5 cellular contexts compared by ENCODE assay signal in the genomic region with DNA sequence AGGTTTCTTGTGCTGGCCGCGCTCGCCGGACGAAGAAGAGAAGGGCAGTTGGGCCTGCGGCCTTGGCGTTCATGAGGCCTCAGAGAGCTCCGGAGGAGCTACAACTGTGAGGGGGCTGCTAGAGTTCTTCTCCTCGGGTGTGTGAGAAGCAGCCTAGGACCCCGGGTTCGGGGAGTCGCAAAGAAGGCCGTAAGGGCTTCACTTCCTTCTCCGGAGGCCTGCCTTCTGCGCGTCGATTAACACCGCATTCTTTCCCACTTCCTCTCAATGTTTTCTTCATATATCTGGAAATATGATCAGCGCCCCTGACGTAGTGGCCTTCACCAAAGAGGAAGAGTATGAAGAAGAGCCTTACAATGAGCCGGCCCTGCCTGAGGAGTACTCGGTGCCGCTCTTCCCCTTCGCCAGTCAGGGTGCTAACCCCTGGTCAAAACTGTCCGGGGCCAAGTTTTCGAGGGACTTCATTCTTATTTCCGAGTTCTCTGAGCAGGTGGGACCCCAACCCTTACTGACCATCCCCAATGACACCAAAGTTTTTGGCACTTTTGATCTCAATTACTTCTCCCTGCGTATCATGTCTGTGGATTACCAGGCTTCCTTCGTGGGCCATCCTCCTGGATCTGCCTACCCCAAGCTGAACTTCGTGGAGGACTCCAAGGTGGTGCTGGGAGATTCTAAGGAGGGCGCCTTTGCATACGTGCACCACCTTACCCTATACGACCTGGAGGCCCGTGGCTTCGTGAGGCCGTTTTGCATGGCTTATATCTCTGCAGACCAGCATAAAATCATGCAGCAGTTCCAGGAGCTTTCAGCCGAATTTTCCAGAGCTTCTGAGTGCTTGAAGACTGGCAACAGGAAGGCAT. TPM values are rescaled to one million over a fixed set of nuclear protein-coding genes. Genes with fewer than 3 reads are reported as not detected.
A peak's percentile ranks its signal among the peaks of the same experiment; 100 is the strongest.
DNase-seq lines count a peak whose midpoint lies in the region; ATAC-seq lines count a peak whose summit lies in the region.

No MANE protein-coding gene starts in this region.

- H3K27me3 ChIP-seq in mononuclear cell (ENCODE audit: insufficient read depth, low read length): no peaks in the 10 kb centered on the region

- peak overlapping the region; percentile 98 for H3K27ac Mint-ChIP-seq in activated naive CD8-positive, alpha-beta T cell

- ATAC-seq in HG03521 (IDR thresholded peaks at IDR 0.05; ENCODE audit: unreplicated experiment): peak; percentile 1
- ATAC-seq in GM21529 (IDR thresholded peaks at IDR 0.05; ENCODE audit: unreplicated experiment): no peak

- H3K9me3 Mint-ChIP-seq in activated naive CD8-positive, alpha-beta T cell (ENCODE audit: low read depth): no peaks in the 10 kb centered on the region

- no peaks in the 10 kb centered on the region for H3K27me3 Mint-ChIP-seq in activated naive CD8-positive, alpha-beta T cell

- DNase-seq in kidney tubule cell (ENCODE audit: low spot score): no peak

- peak overlapping the region; percentile 98 for H3K4me3 Mint-ChIP-seq in activated naive CD8-positive, alpha-beta T cell

- peak overlapping the region; percentile 93 for H3K4me3 ChIP-seq in mononuclear cell (ENCODE audit: low read length)

- peaks cover 79% of the 10 kb centered on the region for H3K4me1 Mint-ChIP-seq in activated naive CD8-positive, alpha-beta T cell (ENCODE audit: low read depth)

- peaks cover 80% of the 10 kb centered on the region for H3K4me1 ChIP-seq in mononuclear cell (ENCODE audit: insufficient read depth, low read length)

- H3K36me3 Mint-ChIP-seq in activated naive CD8-positive, alpha-beta T cell: peaks cover 16% of the 10 kb centered on the region

- H3K9me3 ChIP-seq in mononuclear cell (ENCODE audit: low read depth, low read length): no peaks in the 10 kb centered on the region

RNA-seq across cellular contexts. Expression of a gene that starts 0.6 kb away (rescaled TPM):
- total RNA-seq in mononuclear cell: 55.6 TPM

RNA-seq across cellular contexts. Expression of a gene that starts 0.9 kb away (rescaled TPM):
- total RNA-seq in mononuclear cell: 33.0 TPM

RNA-seq across cellular contexts. Expression of a gene that starts 47.6 kb away (rescaled TPM):
- total RNA-seq in mononuclear cell: 3.1 TPM

RNA-seq across cellular contexts. Expression of a gene that starts 55.3 kb away (rescaled TPM):
- 5.9 TPM for total RNA-seq in mononuclear cell

RNA-seq across cellular contexts. Expression of a gene that starts 57.2 kb away (rescaled TPM):
- total RNA-seq in mononuclear cell: 122 TPM
